8 cellular contexts compared by ENCODE assay signal in genomic region chr16:77675464-77676324, GRCh38. TPM values are rescaled to one million over a fixed set of nuclear protein-coding genes. Genes with fewer than 3 reads are reported as not detected.
DNase-seq lines count a peak whose midpoint lies in the region; ATAC-seq, FAIRE-seq and TF ChIP-seq lines count a peak whose summit lies in the region.

No MANE protein-coding gene starts in this region.

- H3K4me1 ChIP-seq in Loucy (ENCODE audit: insufficient read depth, low read length, poor library complexity, severe bottlenecking) (no peaks in the 10 kb centered on the region), SJCRH30 (no peaks in the 10 kb centered on the region), pancreas (no peaks in the 10 kb centered on the region), upper lobe of right lung (peaks cover 3% of the 10 kb centered on the region)

- peak overlapping the region; percentile 20 for H3K4me2 ChIP-seq in Loucy (ENCODE audit: low read depth, low read length, poor library complexity, severe bottlenecking)

- WGBS in pancreas, 2 donors, result 16 to 20% methylated on average over 15 of the region's 15 CpGs

- H3K27me3 ChIP-seq in Loucy (ENCODE audit: insufficient read depth, low read length, poor library complexity, severe bottlenecking) (no peaks in the 10 kb centered on the region), SJCRH30 (no peaks in the 10 kb centered on the region), pancreas (peaks cover 0 to 7% (median 0%) of the 10 kb centered on the region in 4 donors), upper lobe of right lung (no peaks in the 10 kb centered on the region)

- no peaks in the 10 kb centered on the region for H4K20me1 ChIP-seq in Loucy (ENCODE audit: insufficient read depth, low read length, poor library complexity, severe bottlenecking)

- intact Hi-C loops in pancreas (cut with DNase I), result loop anchor here in 2 of 3 donors (2.0 to 5.0 kb wide), 2 partner anchors 295 to 297 kb away; no protein-coding TSS in a partner anchor
- intact Hi-C loops in upper lobe of right lung (cut with DNase I), result loop anchor here (2.0 kb wide), 1 partner anchor 295 kb away; no protein-coding TSS in a partner anchor

- no peaks in the 10 kb centered on the region for H3K9me2 ChIP-seq in Loucy (replicated peaks; ENCODE audit: low read depth, low read length)

- H2AFZ ChIP-seq in Loucy (ENCODE audit: low read length), result peak overlapping the region; percentile 85

- no peaks in the 10 kb centered on the region for H3K79me2 ChIP-seq in Loucy (ENCODE audit: insufficient read depth, low read length)

- H3K4me3 ChIP-seq in Loucy (ENCODE audit: low read length, poor library complexity, severe bottlenecking) (no peak overlapping the region), SJCRH30 (no peak overlapping the region), pancreas (no peak overlapping the region), upper lobe of right lung (no peak overlapping the region)

- peak; percentile 34 to 52 for DNase-seq in AML-193 (lab: John Stamatoyannopoulos, UW)
- DNase-seq in SJCRH30, result peak; percentile 32 to 67
- DNase-seq in activated naive CD4-positive, alpha-beta T cell (lab: John Stamatoyannopoulos, UW), result peak; percentile 5 to 26 (median 17)
- peak; percentile 57 for DNase-seq in globus pallidus (ENCODE audit: low spot score)
- peak in 4 of 6 donors; percentile 31 to 78 (median 34) for DNase-seq in pancreas
- no peak for DNase-seq in upper lobe of right lung

- H3K9ac ChIP-seq in Loucy (ENCODE audit: low read depth, low read length, poor library complexity, severe bottlenecking), result no peak overlapping the region

- ATAC-seq in GM19372 (IDR thresholded peaks at IDR 0.05; ENCODE audit: low read depth, unreplicated experiment) (peak; percentile 61), pancreas (peak; percentile 77 to 96 (median 90)), upper lobe of right lung (peak; percentile 96)

- H3F3A ChIP-seq in Loucy (ENCODE audit: low read depth), result no peaks in the 10 kb centered on the region

- peak; percentile 29 for FAIRE-seq in pancreas (lab: Jason Lieb, UNC)

- no peaks in the 10 kb centered on the region for H3K9me3 ChIP-seq in Loucy (ENCODE audit: insufficient read depth, low read depth, low read length)
- H3K9me3 ChIP-seq in SJCRH30 (replicated peaks), result no peaks in the 10 kb centered on the region
- H3K9me3 ChIP-seq in pancreas, result no peaks in the 10 kb centered on the region
- H3K9me3 ChIP-seq in upper lobe of right lung, result no peaks in the 10 kb centered on the region

- H3K36me3 ChIP-seq in Loucy (ENCODE audit: insufficient read depth, low read length) (no peaks in the 10 kb centered on the region), SJCRH30 (no peaks in the 10 kb centered on the region), pancreas (no peaks in the 10 kb centered on the region), upper lobe of right lung (no peaks in the 10 kb centered on the region)

- TF ChIP-seq CTCF in Loucy (conservative IDR thresholded peaks at IDR 0.05; ENCODE audit: low read length), result peak; percentile 96
- peak; percentile 65 to 79 (median 74) for TF ChIP-seq CTCF in pancreas (IDR thresholded peaks at IDR 0.05)
- peak; percentile 89 for TF ChIP-seq CTCF in upper lobe of right lung (IDR thresholded peaks at IDR 0.05)

- no peak overlapping the region for H3K27ac ChIP-seq in SJCRH30
- H3K27ac ChIP-seq in pancreas, result no peak overlapping the region
- H3K27ac ChIP-seq in upper lobe of right lung, result no peak overlapping the region

RNA-seq across cellular contexts. Expression of gene NUDT7, which starts 46.6 kb away (rescaled TPM):
- not detected in 2 replicates for total RNA-seq in SJCRH30 (2014; rRNA removed; shearing (Covaris generic))
- total RNA-seq in pancreas, result 1 to 10 TPM; 2.7 to 4.6 (median 3.4) TPM
- polyA plus RNA-seq in pancreas, result 1 to 10 TPM; 8.9 to 9.3 TPM
- total RNA-seq in upper lobe of right lung, result 7.2 TPM
